9 cellular contexts compared by ENCODE assay signal in genomic region chr22:46287873-46288751, GRCh38. TPM values are rescaled to one million over a fixed set of nuclear protein-coding genes. Genes with fewer than 3 reads are reported as not detected.
DNase-seq lines count a peak whose midpoint lies in the region; ATAC-seq, FAIRE-seq and TF ChIP-seq lines count a peak whose summit lies in the region.
"Had no signal": no experiment of that assay in that cellular context is flagged by ENCODE, and none has a peak within 500 bp of the region (broad histone marks: within the 10 kb centered on the region; RNA-seq: fewer than 3 reads in every experiment).

No MANE protein-coding gene starts in this region.

- in situ Hi-C loops in HAP-1 (cut with MboI; ENCODE audit: low sequenced_read_pairs) = no loop called here

- intact Hi-C loops in body of pancreas (cut with DNase I) = no loop called here

- H3K4me3 ChIP-seq in body of pancreas (no peak overlapping the region), small intestine (ENCODE audit: low read depth in 1 of 2, low read length in 2 of 2) (peak overlapping the region in 1 of 2 donors; percentile 22), HAP-1 (no peak overlapping the region)

- TF ChIP-seq CTCF in body of pancreas (IDR thresholded peaks at IDR 0.05) = no peak

- peak overlapping the region; percentile 80 for H3K27ac Mint-ChIP-seq in activated naive CD4-positive, alpha-beta T cell treated with anti-CD3 and anti-CD28 coated beads, Interleukin-2, amount 10 ng/mL, durations not matched to agents 7 days and 5 days

- H3K9me3 ChIP-seq in body of pancreas = no peaks in the 10 kb centered on the region
- H3K9me3 ChIP-seq in small intestine (ENCODE audit: control insufficient read depth, low read depth) = no peaks in the 10 kb centered on the region
- H3K9me3 ChIP-seq in HAP-1 = no peaks in the 10 kb centered on the region

- peaks cover 30% of the 10 kb centered on the region for H3K4me1 Mint-ChIP-seq in activated naive CD4-positive, alpha-beta T cell treated with anti-CD3 and anti-CD28 coated beads, Interleukin-2, amount 10 ng/mL, durations not matched to agents 7 days and 5 days

- peak; percentile 56 for DNase-seq in activated naive CD4-positive, alpha-beta T cell treated with anti-CD3 and anti-CD28 coated beads, Interleukin-2, amount 10 ng/mL, durations not matched to agents 7 days and 5 days
- no peak for DNase-seq in activated naive CD4-positive, alpha-beta T cell treated with Interleukin-2 at 50 U/mL for 16 hours
- DNase-seq in body of pancreas (peak in 2 of 4 donors; percentile 28 to 50), small intestine (peak; percentile 59), HAP-1 (ENCODE audit: low spot score in 2 of 2) (no peak), globus pallidus (ENCODE audit: low spot score) (no peak)

- H3K36me3 Mint-ChIP-seq in activated naive CD4-positive, alpha-beta T cell treated with anti-CD3 and anti-CD28 coated beads, Interleukin-2, amount 10 ng/mL, durations not matched to agents 7 days and 5 days = peaks cover 27% of the 10 kb centered on the region

- ATAC-seq in HG03558 (IDR thresholded peaks at IDR 0.05; ENCODE audit: extremely low read depth, unreplicated experiment) = peak; percentile 65
- ATAC-seq in body of pancreas = no peak
- ATAC-seq in HG03460 (IDR thresholded peaks at IDR 0.05; ENCODE audit: unreplicated experiment) = no peak

- H3K4me1 ChIP-seq in body of pancreas (peaks cover 17% of the 10 kb centered on the region), small intestine (ENCODE audit: control insufficient read depth in 2 of 2, insufficient read depth in 1 of 2, low read depth in 1 of 2, low read length in 1 of 2) (no peaks in the 10 kb centered on the region), HAP-1 (peaks cover 4% of the 10 kb centered on the region; the same call in 1 of the 2 replicates)

- no peaks in the 10 kb centered on the region for H3K27me3 Mint-ChIP-seq in activated naive CD4-positive, alpha-beta T cell treated with anti-CD3 and anti-CD28 coated beads, Interleukin-2, amount 10 ng/mL, durations not matched to agents 7 days and 5 days

- CTCF ChIA-PET in activated naive CD4-positive, alpha-beta T cell treated with anti-CD3 and anti-CD28 coated beads, Interleukin-2, amount 10 ng/mL, durations not matched to agents 7 days and 5 days (lab: Charles Lee) = no interaction called here

- no peak for TF ChIP-seq POLR2A in body of pancreas (IDR thresholded peaks at IDR 0.05)

- H3K27ac ChIP-seq in body of pancreas (peak overlapping the region in 3 of 4 donors; percentile 71 to 80 (median 77)), small intestine (ENCODE audit: low read depth in 1 of 2, low read length in 1 of 2) (peak overlapping the region; percentile 12 to 83)

- FAIRE-seq in small intestine (lab: Jason Lieb, UNC) = no peak

- 78 to 83% methylated on average over 10 to 24 of the region's 24 CpGs for WGBS in body of pancreas, 2 donors
- WGBS in small intestine, 3 donors = 69 to 80% (median 74%) methylated on average over 23 to 24 of the region's 24 CpGs

- H3K4me3 Mint-ChIP-seq in activated naive CD4-positive, alpha-beta T cell treated with anti-CD3 and anti-CD28 coated beads, Interleukin-2, amount 10 ng/mL, durations not matched to agents 7 days and 5 days = peak overlapping the region; percentile 50

- no peaks in the 10 kb centered on the region for H3K27me3 ChIP-seq in body of pancreas
- no peaks in the 10 kb centered on the region for H3K27me3 ChIP-seq in small intestine (ENCODE audit: control insufficient read depth in 2 of 2, insufficient read depth in 2 of 2, low read length in 2 of 2)
- H3K27me3 ChIP-seq in HAP-1 (ENCODE audit: low read depth) = no peaks in the 10 kb centered on the region

- H3K9me3 Mint-ChIP-seq in activated naive CD4-positive, alpha-beta T cell treated with anti-CD3 and anti-CD28 coated beads, Interleukin-2, amount 10 ng/mL, durations not matched to agents 7 days and 5 days = peaks cover 5% of the 10 kb centered on the region

- H3K36me3 ChIP-seq in body of pancreas (replicated peaks in 1 of 2; ENCODE audit: insufficient read depth in 1 of 2, low read depth in 2 of 2) (peaks cover 0 to 14% of the 10 kb centered on the region in 2 donors), small intestine (ENCODE audit: control insufficient read depth in 2 of 2, insufficient read depth in 2 of 2, low read length in 2 of 2) (peaks cover 13 to 44% of the 10 kb centered on the region in 2 donors), HAP-1 (replicated peaks) (peaks cover 21% of the 10 kb centered on the region)

RNA-seq across cellular contexts. Expression of gene GTSE1, which starts 8.6 kb away (rescaled TPM):
- under 1 TPM in 1 of 2 donors, not detected in 1; 0.26 TPM for total RNA-seq in body of pancreas
- polyA plus RNA-seq in small intestine = 10 to 100 TPM in 1 of 3 donors, 1 to 10 TPM in 1, under 1 TPM in 1; 0.27 to 13.8 (median 1.1) TPM

RNA-seq across cellular contexts. Expression of gene TTC38, which starts 20.3 kb away (rescaled TPM):
- 100 to 1,000 TPM in 1 of 2 donors, 10 to 100 TPM in 1; 38.4 to 113 TPM for total RNA-seq in body of pancreas
- 100 to 1,000 TPM in 2 of 3 donors, 10 to 100 TPM in 1; 83.5 to 231 (median 191) TPM for polyA plus RNA-seq in small intestine

RNA-seq across cellular contexts. Expression of gene PKDREJ, which starts 25.0 kb away (rescaled TPM):
- under 1 TPM; under 0.01 to 0.33 TPM for total RNA-seq in body of pancreas
- under 1 TPM in 2 of 3 donors, not detected in 1; 0.27 TPM for polyA plus RNA-seq in small intestine
- total RNA-seq: kidney epithelial cell had no signal

RNA-seq across cellular contexts. Expression of gene CDPF1, which starts 38.0 kb away (rescaled TPM):
- total RNA-seq in body of pancreas = 10 to 100 TPM in 1 of 2 donors, 1 to 10 TPM in 1; 5.9 to 12.5 TPM
- polyA plus RNA-seq in small intestine = 10 to 100 TPM in 2 of 3 donors, 1 to 10 TPM in 1; 7.4 to 13.2 (median 10.7) TPM

RNA-seq across cellular contexts. Expression of gene TRMU, which starts 47.4 kb away (rescaled TPM):
- total RNA-seq in body of pancreas = 10 to 100 TPM; 34.2 to 43.5 TPM
- 10 to 100 TPM; 17.0 to 38.5 (median 30.2) TPM for polyA plus RNA-seq in small intestine

Comparison
In these comparisons a context has a peak if more than half of its experiments do, and no peak if none do; other contexts are left out.
1. DNase-seq: peak in activated naive CD4-positive, alpha-beta T cell treated with anti-CD3 and anti-CD28 coated beads, Interleukin-2, amount 10 ng/mL, durations not matched to agents 7 days and 5 days (single experiment) and small intestine (single experiment); none in activated naive CD4-positive, alpha-beta T cell treated with Interleukin-2 at 50 U/mL for 16 hours (single experiment), HAP-1 (0 of 2) and globus pallidus (single experiment).